In the genomic region with DNA sequence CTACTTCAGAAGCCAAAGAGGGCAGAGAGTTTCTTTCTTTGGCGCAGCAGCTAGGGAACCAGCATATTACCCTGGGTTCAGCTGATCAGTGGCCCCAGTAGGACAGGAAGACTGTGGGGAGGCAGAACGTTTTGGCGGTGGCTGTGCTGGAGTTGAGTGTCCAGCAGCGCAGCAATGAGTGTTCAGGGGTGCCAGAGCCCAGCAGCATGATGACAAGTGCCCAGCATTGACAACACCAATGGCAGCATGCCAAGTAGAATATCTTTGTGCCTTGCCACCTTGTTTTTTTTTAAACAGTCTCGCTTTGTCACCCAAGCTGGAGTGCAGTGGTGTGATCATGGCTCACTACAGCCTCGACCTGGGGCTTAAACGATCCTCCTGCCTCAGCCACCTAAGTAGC, we compare ENCODE assay signal across 21 cellular contexts.
"Had no signal": no experiment of that assay in that cellular context is flagged by ENCODE, and none has a peak within 500 bp of the region (broad histone marks: within the 10 kb centered on the region; RNA-seq: fewer than 3 reads in every experiment).

No MANE protein-coding gene starts in this region.

- H3K4me1 Mint-ChIP-seq: activated naive CD8-positive, alpha-beta T cell treated with anti-CD3 and anti-CD28 coated beads, Interleukin-2, amount 10 ng/mL, durations not matched to agents 7 days and 5 days; activated T-helper 17 cell treated with anti-CD3 and anti-CD28 coated beads, Interleukin-2, amount 50 U/mL, for 72 hours; stimulated activated memory B cell treated with anti-CD40 and anti-IgM and Interleukin-4, amounts not matched to agents 10 μg/mL and 1 μg/mL and 100 μg/mL, for 72 hours had no signal

- H3K27me3 ChIP-seq: dorsolateral prefrontal cortex, left lung, neutrophil had no signal

- H3K4me3 ChIP-seq: dorsolateral prefrontal cortex, left lung, mucosa of descending colon, spleen, thoracic aorta had no signal

- H3K9me3 Mint-ChIP-seq: activated CD8-positive, alpha-beta T cell treated with anti-CD3 and anti-CD28 coated beads for 36 hours; activated naive CD8-positive, alpha-beta T cell treated with anti-CD3 and anti-CD28 coated beads, Interleukin-2, amount 10 ng/mL, durations not matched to agents 7 days and 5 days; activated T-helper 17 cell treated with anti-CD3 and anti-CD28 coated beads, Interleukin-2, amount 50 U/mL, for 72 hours; naive thymus-derived CD8-positive, alpha-beta T cell; stimulated activated memory B cell treated with anti-CD40 and anti-IgM and Interleukin-4, amounts not matched to agents 10 μg/mL and 1 μg/mL and 100 μg/mL, for 72 hours had no signal

- DNase-seq: activated CD4-positive, alpha-beta T cell treated with anti-CD3 and anti-CD28 coated beads for 48 hours; activated CD4-positive, CD25-positive, alpha-beta regulatory T cell; activated CD8-positive, alpha-beta T cell treated with anti-CD3 and anti-CD28 coated beads for 36 hours; activated naive CD4-positive, alpha-beta T cell treated with Interleukin-2 at 50 U/mL for 16 hours; activated naive CD8-positive, alpha-beta T cell treated with anti-CD3 and anti-CD28 coated beads, Interleukin-2, amount 10 ng/mL, durations not matched to agents 7 days and 5 days; activated T-cell treated with anti-CD3 and anti-CD28 coated beads, Interleukin-2, amount 50 U/mL, for 1 hour; caudate nucleus; dorsolateral prefrontal cortex; foreskin melanocyte; glutamatergic neuron; hypothalamus; left lung; mucosa of descending colon; naive thymus-derived CD8-positive, alpha-beta T cell; spleen; stimulated activated CD4-positive, alpha-beta T cell treated with anti-CD3 and anti-CD28 coated beads, Interleukin-4, amount 100 ng/mL, for 4 hours had no signal

- H3K36me3 ChIP-seq: left lung, neutrophil, spleen, thoracic aorta had no signal

- H3K9ac ChIP-seq: parathyroid adenoma had no signal

- H3K4me3 Mint-ChIP-seq: activated CD8-positive, alpha-beta T cell treated with anti-CD3 and anti-CD28 coated beads for 36 hours; activated naive CD8-positive, alpha-beta T cell treated with anti-CD3 and anti-CD28 coated beads, Interleukin-2, amount 10 ng/mL, durations not matched to agents 7 days and 5 days; activated T-helper 17 cell treated with anti-CD3 and anti-CD28 coated beads, Interleukin-2, amount 50 U/mL, for 72 hours; naive thymus-derived CD8-positive, alpha-beta T cell; stimulated activated memory B cell treated with anti-CD40 and anti-IgM and Interleukin-4, amounts not matched to agents 10 μg/mL and 1 μg/mL and 100 μg/mL, for 72 hours had no signal

- H3K4me1 ChIP-seq: parathyroid adenoma had no signal

- H3K27ac Mint-ChIP-seq: activated CD8-positive, alpha-beta T cell treated with anti-CD3 and anti-CD28 coated beads for 36 hours; activated naive CD8-positive, alpha-beta T cell treated with anti-CD3 and anti-CD28 coated beads, Interleukin-2, amount 10 ng/mL, durations not matched to agents 7 days and 5 days; activated T-helper 17 cell treated with anti-CD3 and anti-CD28 coated beads, Interleukin-2, amount 50 U/mL, for 72 hours; naive thymus-derived CD8-positive, alpha-beta T cell; stimulated activated memory B cell treated with anti-CD40 and anti-IgM and Interleukin-4, amounts not matched to agents 10 μg/mL and 1 μg/mL and 100 μg/mL, for 72 hours had no signal

- H3K27ac ChIP-seq: left lung, neutrophil, parathyroid adenoma, spleen, thoracic aorta had no signal

- H3K36me3 Mint-ChIP-seq: activated naive CD8-positive, alpha-beta T cell treated with anti-CD3 and anti-CD28 coated beads, Interleukin-2, amount 10 ng/mL, durations not matched to agents 7 days and 5 days; naive thymus-derived CD8-positive, alpha-beta T cell; stimulated activated memory B cell treated with anti-CD40 and anti-IgM and Interleukin-4, amounts not matched to agents 10 μg/mL and 1 μg/mL and 100 μg/mL, for 72 hours had no signal

- H3K9me3 ChIP-seq: left lung, mucosa of descending colon, neutrophil, spleen, thoracic aorta had no signal
